Comparison of ENCODE assay signal across 23 cellular contexts in the genomic region with DNA sequence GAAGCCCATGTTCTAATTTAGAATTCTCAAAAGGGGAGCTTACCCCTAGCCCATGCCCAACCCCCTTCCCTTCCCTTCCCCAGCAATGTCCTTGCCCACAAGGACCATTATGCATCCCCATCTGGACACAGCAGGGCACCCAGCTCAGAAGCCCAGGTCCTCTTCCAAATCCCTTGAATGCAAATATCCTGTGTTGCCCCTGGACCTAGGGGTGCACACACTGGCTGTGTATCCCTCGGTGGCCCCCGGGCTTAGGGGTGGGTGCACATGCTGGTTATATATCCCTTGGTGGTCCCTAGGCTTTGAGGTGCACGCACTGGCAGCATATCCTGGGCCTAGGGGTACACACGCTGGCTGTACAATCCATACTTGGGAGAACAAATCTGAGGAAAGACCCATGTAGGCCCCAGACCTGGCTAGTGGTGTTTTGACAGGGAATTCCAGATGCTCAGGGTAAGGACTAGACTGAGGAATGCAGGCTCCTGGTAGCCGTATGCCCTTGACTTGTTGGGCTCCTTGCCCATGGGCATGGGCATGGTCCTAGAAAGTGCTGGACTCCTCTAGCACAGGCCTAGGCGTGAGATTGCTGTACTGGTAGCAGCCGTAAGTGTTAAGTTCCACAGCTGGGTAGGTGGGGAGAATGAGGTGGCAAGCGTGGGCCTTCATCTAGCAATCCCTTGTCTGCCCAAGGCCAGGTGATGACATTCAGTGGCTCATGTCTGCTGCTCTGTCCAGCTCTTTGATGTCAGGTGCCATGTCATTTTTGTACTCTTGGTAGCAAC.
DNase-seq lines count a peak whose midpoint lies in the region; ATAC-seq, FAIRE-seq and TF ChIP-seq lines count a peak whose summit lies in the region.
"Had no signal": no experiment of that assay in that cellular context is flagged by ENCODE, and none has a peak within 500 bp of the region (broad histone marks: within the 10 kb centered on the region; RNA-seq: fewer than 3 reads in every experiment).

No MANE protein-coding gene starts in this region.

- H2BK20ac ChIP-seq in H1 (ENCODE audit: low read length): peak overlapping the region; percentile 99

- TF ChIP-seq CTCF in left ventricle myocardium inferior (IDR thresholded peaks at IDR 0.05; ENCODE audit: borderline replicate concordance) (no peak), H1 (IDR thresholded peaks at IDR 0.05; ENCODE audit: control extremely low read depth in 1 of 3, insufficient read depth in 1 of 3, low read depth in 1 of 3, low read length in 3 of 3) (no peak), neural progenitor cell (IDR thresholded peaks at IDR 0.05) (no peak)

- H2AFZ ChIP-seq in H1 (ENCODE audit: low read length): no peak overlapping the region
- H2AFZ ChIP-seq in neural progenitor cell (replicated peaks): no peak overlapping the region

- H3K27me3 Mint-ChIP-seq in neural progenitor cell (ENCODE audit: insufficient read depth, low read depth): peaks cover 8% of the 10 kb centered on the region

- H3K27ac ChIP-seq in left ventricle myocardium inferior (replicated peaks): peak overlapping the region; percentile 70
- H3K27ac ChIP-seq in H1 (ENCODE audit: low read depth, low read length): no peak overlapping the region
- no peak overlapping the region for H3K27ac ChIP-seq in neural progenitor cell
- H3K27ac ChIP-seq: SJSA1 had no signal

- TF ChIP-seq RAD21 in H1 (IDR thresholded peaks at IDR 0.05 in 1 of 2, conservative IDR thresholded peaks at IDR 0.05 in 1 of 2; ENCODE audit: low read depth in 2 of 2, low read length in 2 of 2): no peak

- H3K4me3 ChIP-seq in left ventricle myocardium inferior: no peak overlapping the region
- no peak overlapping the region for H3K4me3 ChIP-seq in H1 (ENCODE audit: extremely low read depth in 1 of 4, insufficient read depth in 2 of 4, low read depth in 3 of 4, low read length in 4 of 4)
- no peak overlapping the region for H3K4me3 ChIP-seq in neural progenitor cell
- H3K4me3 ChIP-seq: SJSA1 had no signal

- no peak overlapping the region for H4K8ac ChIP-seq in H1 (ENCODE audit: extremely low read depth, insufficient read depth, low read length)

- intact Hi-C loops in left ventricle myocardium inferior (cut with micrococcal nuclease): no loop called here
- intact Hi-C loops in left ventricle myocardium superior (cut with micrococcal nuclease): no loop called here

- H3K4me1 Mint-ChIP-seq in neural progenitor cell: peaks cover 70% of the 10 kb centered on the region

- H2BK120ac ChIP-seq in H1 (replicated peaks; ENCODE audit: low read depth, low read length): peak overlapping the region; percentile 95

- H3F3A ChIP-seq in neural progenitor cell (ENCODE audit: low read depth): peaks cover 65% of the 10 kb centered on the region

- no peak for TF ChIP-seq POLR2A in H1 (IDR thresholded peaks at IDR 0.05; ENCODE audit: control extremely low read depth in 1 of 2, low read depth in 2 of 2, low read length in 2 of 2)

- no peak overlapping the region for H3K23ac ChIP-seq in H1 (ENCODE audit: insufficient read length)

- H3K4me2 ChIP-seq in H1 (ENCODE audit: insufficient read depth in 1 of 2, low read depth in 2 of 2, low read length in 2 of 2) (peak overlapping the region; percentile 6 to 68; a peak in 1 of 4 replicates), neural progenitor cell (no peak overlapping the region)

- peak overlapping the region; percentile 86 for H3K4ac ChIP-seq in H1 (replicated peaks; ENCODE audit: insufficient read length, low read depth, low read length)

- peak overlapping the region; percentile 96 for H4K91ac ChIP-seq in H1 (replicated peaks; ENCODE audit: insufficient read length, low read length)

- H2BK5ac ChIP-seq in H1 (ENCODE audit: low read depth, low read length): peak overlapping the region; percentile 76; the same call in 1 of the 2 replicates

- peak overlapping the region; percentile 57 for H4K5ac ChIP-seq in H1 (ENCODE audit: insufficient read length, low read depth, low read length)

- CTCF ChIA-PET in H1 (lab: Charles Lee; ENCODE audit: partially characterized antibody): interaction anchor here (1.1 to 3.0 kb wide), 2 partner anchors 26 to 188 kb away, joined by 3 to 16 read pairs; no protein-coding TSS in a partner anchor

- no peaks in the 10 kb centered on the region for H3K79me1 ChIP-seq in H1 (ENCODE audit: low read depth, low read length)

- no peaks in the 10 kb centered on the region for H3K9me3 Mint-ChIP-seq in neural progenitor cell

- peak overlapping the region in 1 of 4 experiments; percentile 7; a peak in 2 of 7 replicates for H3K9ac ChIP-seq in H1 (replicated peaks in 1 of 4; ENCODE audit: extremely low read depth in 1 of 4, low read depth in 3 of 4, low read length in 3 of 4)
- no peak overlapping the region for H3K9ac ChIP-seq in neural progenitor cell

- DNase-seq in left ventricle myocardium inferior (no peak), left ventricle myocardium superior (no peak), H1 (ENCODE audit: low read depth in 1 of 2, low spot score in 2 of 2) (no peak), neural progenitor cell (ENCODE audit: low spot score) (no peak), KBM-7 (no peak), AG08396 (ENCODE audit: low spot score) (no peak)
- DNase-seq: 8988T, ACHN, DMS153, DND-41, GOT3, Kasumi-1, NCI-H1092 treated with DMSO at 0.1 percent for 48 hours, NCI-H1436, NCI-H187, NCI-H2081 treated with DMSO at 0.1 percent for 48 hours, NCI-H774 had no signal

- H3K4me3 Mint-ChIP-seq in neural progenitor cell: no peak overlapping the region

- TF ChIP-seq EP300 in H1 (IDR thresholded peaks at IDR 0.05; ENCODE audit: borderline replicate concordance in 1 of 2, low read depth in 2 of 2, low read length in 2 of 2): no peak

- H3K79me2 ChIP-seq in H1 (ENCODE audit: control insufficient read depth in 1 of 2, insufficient read depth in 2 of 2, low read length in 2 of 2) (no peaks in the 10 kb centered on the region), neural progenitor cell (ENCODE audit: low read depth) (no peaks in the 10 kb centered on the region)

- H2AK5ac ChIP-seq in H1 (ENCODE audit: low read depth, low read length): peak overlapping the region; percentile 97; the same call in 1 of the 2 replicates

- H3K4me1 ChIP-seq in left ventricle myocardium inferior (no peaks in the 10 kb centered on the region), H1 (replicated peaks in 1 of 4; ENCODE audit: control insufficient read depth in 3 of 4, insufficient read depth in 4 of 4, low read length in 3 of 4) (peaks cover 53 to 72% (median 61%) of the 10 kb centered on the region in 4 experiments), neural progenitor cell (peaks cover 70% of the 10 kb centered on the region)
- H3K4me1 ChIP-seq: SJSA1 had no signal

- H2BK12ac ChIP-seq in H1 (ENCODE audit: low read depth, low read length): peak overlapping the region; percentile 98

- in situ Hi-C loops in KBM-7 (cut with MboI; ENCODE audit: low pct_unique_long_range_greater_than_20kb, low sequenced_read_pairs): no loop called here

- H3K27ac Mint-ChIP-seq in neural progenitor cell: peak overlapping the region; percentile 22

- 77% methylated on average over 8 of the region's 8 CpGs; no CpG with 5 or more reads in 1 of the 2 experiments for WGBS in H1 (ENCODE audit: extremely low coverage in 1 of 2, insufficient coverage in 1 of 2, insufficient read length in 1 of 2, insufficient replicate concordance in 2 of 2, low coverage in 1 of 2, low lambda C conversion rate in 2 of 2, missing lambda C conversion rate in 1 of 2), 2 experiments

- H3K14ac ChIP-seq in H1 (ENCODE audit: insufficient read length): no peak overlapping the region

- no peaks in the 10 kb centered on the region for H3K36me3 ChIP-seq in left ventricle myocardium inferior
- H3K36me3 ChIP-seq in H1 (ENCODE audit: control insufficient read depth in 2 of 4, insufficient read depth in 4 of 4, low read length in 3 of 4): no peaks in the 10 kb centered on the region
- no peaks in the 10 kb centered on the region for H3K36me3 ChIP-seq in neural progenitor cell
- H3K36me3 ChIP-seq: SJSA1 had no signal

- H3K56ac ChIP-seq in H1 (replicated peaks; ENCODE audit: insufficient read length, low read depth, low read length): peak overlapping the region; percentile 1

- H3K27me3 ChIP-seq in left ventricle myocardium inferior (ENCODE audit: low read depth): peaks cover 39% of the 10 kb centered on the region
- H3K27me3 ChIP-seq in H1 (replicated peaks in 1 of 4; ENCODE audit: control insufficient read depth in 3 of 4, extremely low read depth in 1 of 4, insufficient read depth in 3 of 4, low read length in 3 of 4): no peaks in the 10 kb centered on the region
- no peaks in the 10 kb centered on the region for H3K27me3 ChIP-seq in neural progenitor cell
- H3K27me3 ChIP-seq: SJSA1 had no signal

- no peaks in the 10 kb centered on the region for H3K36me3 Mint-ChIP-seq in neural progenitor cell

- ATAC-seq in left ventricle myocardium superior: no peak
- no peak for ATAC-seq in GM18868 (IDR thresholded peaks at IDR 0.05; ENCODE audit: unreplicated experiment)
- ATAC-seq: HCT116, HepG2, Right ventricle myocardium inferior had no signal

- POLR2A ChIA-PET in H1 (lab: Charles Lee; ENCODE audit: partially characterized antibody): interaction anchor here (1.1 to 1.2 kb wide), 3 partner anchors 18 to 319 kb away, joined by 3 to 4 read pairs (median 3); no protein-coding TSS in a partner anchor

- peak overlapping the region; percentile 23; the same call in 1 of the 2 replicates for H2BK15ac ChIP-seq in H1 (ENCODE audit: low read length)

- H4K20me1 ChIP-seq in H1 (replicated peaks in 1 of 2; ENCODE audit: control insufficient read depth in 1 of 2, insufficient read depth in 2 of 2, low read length in 2 of 2): no peaks in the 10 kb centered on the region
- H4K20me1 ChIP-seq in neural progenitor cell (ENCODE audit: low read depth): no peaks in the 10 kb centered on the region

- no peaks in the 10 kb centered on the region for H3K23me2 ChIP-seq in H1 (ENCODE audit: low read depth, low read length)

- peak overlapping the region; percentile 64 for H3K18ac ChIP-seq in H1 (ENCODE audit: extremely low read depth, low read length)

- H3K9me3 ChIP-seq in left ventricle myocardium inferior (replicated peaks) (no peaks in the 10 kb centered on the region), H1 (ENCODE audit: insufficient read depth in 2 of 2, low read depth in 1 of 2, low read length in 1 of 2) (no peaks in the 10 kb centered on the region), neural progenitor cell (ENCODE audit: low read depth) (no peaks in the 10 kb centered on the region)
- H3K9me3 ChIP-seq: SJSA1 had no signal

- no peak for FAIRE-seq in H1 (lab: Jason Lieb, UNC)
- FAIRE-seq: GM12892, HepG2 had no signal

TF ChIP-seq in H1, 55 proteins besides CTCF, POLR2A, EP300 and RAD21:
- TF ChIP-seq NANOG (IDR thresholded peaks at IDR 0.05; ENCODE audit: insufficient read depth, low read depth, low read length, poor library complexity, severe bottlenecking) (peak; percentile 22), TCF12 (IDR thresholded peaks at IDR 0.05; ENCODE audit: low read depth, low read length) (0 out of 2 replicates have a peak, but pooled peaks have one; percentile 37), GTF2F1 (IDR thresholded peaks at IDR 0.05; ENCODE audit: borderline replicate concordance, low read depth, low read length) (no peak)
TF ChIP-seq in H1: peak in this region for 2.
